ENCODE assay signal across 2 cellular contexts in the genomic region with DNA sequence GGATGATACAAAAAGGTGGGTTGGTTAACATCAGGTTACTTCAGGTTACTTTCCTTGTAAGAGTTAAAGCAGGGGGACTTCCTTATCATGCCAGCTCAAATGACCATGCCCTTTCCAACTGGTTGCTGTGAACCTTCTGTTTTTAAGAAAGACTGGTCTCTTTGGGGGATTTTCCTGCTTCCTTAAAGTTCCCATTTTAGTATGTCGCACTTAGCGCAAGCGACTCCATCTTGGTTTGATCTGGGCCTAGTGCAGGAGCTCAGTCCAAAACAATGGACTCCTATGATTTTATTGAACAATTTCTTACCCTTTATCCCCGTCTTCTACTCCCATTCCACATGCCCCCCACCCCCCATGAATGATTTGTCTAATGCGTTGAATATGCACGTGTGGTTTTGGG.
TF ChIP-seq lines count a peak whose summit lies in the region.

No MANE protein-coding gene starts in this region.

TF ChIP-seq in WTC11, 78 proteins besides CTCF, POLR2A, EP300 and RAD21:
- TF ChIP-seq NR2C2 (CRISPR knock-in tag; IDR thresholded peaks at IDR 0.05) (no peak), ZSCAN18 (CRISPR knock-in tag; IDR thresholded peaks at IDR 0.05) (0 out of 2 replicates have a peak, but pooled peaks have one; percentile 50), FOXP1 (CRISPR knock-in tag; IDR thresholded peaks at IDR 0.05; ENCODE audit: borderline replicate concordance) (no peak), MXD4 (CRISPR knock-in tag; IDR thresholded peaks at IDR 0.05; ENCODE audit: borderline replicate concordance) (no peak)

TF ChIP-seq in H1, 55 proteins besides CTCF, POLR2A, EP300 and RAD21:
- TF ChIP-seq SUZ12 (IDR thresholded peaks at IDR 0.05; ENCODE audit: low read length) = no peak
- no peak for TF ChIP-seq CTBP2 (IDR thresholded peaks at IDR 0.05; ENCODE audit: borderline replicate concordance, insufficient read depth, insufficient read length, low read length)
- TF ChIP-seq CHD1 (IDR thresholded peaks at IDR 0.05; ENCODE audit: low read depth, low read length) = no peak
- no peak for TF ChIP-seq TBP (IDR thresholded peaks at IDR 0.05; ENCODE audit: low read depth, low read length)
- TF ChIP-seq JUND (IDR thresholded peaks at IDR 0.05; ENCODE audit: low read length) = no peak
- TF ChIP-seq MAFK (IDR thresholded peaks at IDR 0.05; ENCODE audit: low read depth, low read length) = no peak
- no peak for TF ChIP-seq GABPA (IDR thresholded peaks at IDR 0.05; ENCODE audit: borderline replicate concordance, insufficient read depth, low read length)
- no peak for TF ChIP-seq BACH1 (IDR thresholded peaks at IDR 0.05; ENCODE audit: low read length)
- TF ChIP-seq, protein P1, sequence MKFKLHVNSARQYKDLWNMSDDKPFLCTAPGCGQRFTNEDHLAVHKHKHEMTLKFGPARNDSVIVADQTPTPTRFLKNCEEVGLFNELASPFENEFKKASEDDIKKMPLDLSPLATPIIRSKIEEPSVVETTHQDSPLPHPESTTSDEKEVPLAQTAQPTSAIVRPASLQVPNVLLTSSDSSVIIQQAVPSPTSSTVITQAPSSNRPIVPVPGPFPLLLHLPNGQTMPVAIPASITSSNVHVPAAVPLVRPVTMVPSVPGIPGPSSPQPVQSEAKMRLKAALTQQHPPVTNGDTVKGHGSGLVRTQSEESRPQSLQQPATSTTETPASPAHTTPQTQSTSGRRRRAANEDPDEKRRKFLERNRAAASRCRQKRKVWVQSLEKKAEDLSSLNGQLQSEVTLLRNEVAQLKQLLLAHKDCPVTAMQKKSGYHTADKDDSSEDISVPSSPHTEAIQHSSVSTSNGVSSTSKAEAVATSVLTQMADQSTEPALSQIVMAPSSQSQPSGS (IDR thresholded peaks at IDR 0.05; ENCODE audit: low read length) = no peak
- no peak for TF ChIP-seq FOSL1 (IDR thresholded peaks at IDR 0.05; ENCODE audit: insufficient read depth, low read depth, low read length)
